Comparison of ENCODE assay signal across 1 cellular context in genomic region chr7:31699050-31699449, GRCh38.
TF ChIP-seq lines count a peak whose summit lies in the region.

No MANE protein-coding gene starts in this region.

TF ChIP-seq in K562, 482 proteins besides CTCF, POLR2A, EP300 and RAD21:
- no peak for TF ChIP-seq BACH1 (tag; IDR thresholded peaks at IDR 0.05)
- no peak for TF ChIP-seq ATF4 (CRISPR knock-in tag; IDR thresholded peaks at IDR 0.05)
- TF ChIP-seq DLX4 (CRISPR knock-in tag; IDR thresholded peaks at IDR 0.05) = no peak
- TF ChIP-seq MECOM (CRISPR knock-in tag; IDR thresholded peaks at IDR 0.05) = no peak
- peak; percentile 46; the same call in 1 of the 2 replicates for TF ChIP-seq SPI1 (IDR thresholded peaks at IDR 0.05; ENCODE audit: borderline replicate concordance, low read depth, low read length)
- no peak for TF ChIP-seq HNRNPL (IDR thresholded peaks at IDR 0.05; ENCODE audit: low read depth, low read length)
- no peak for TF ChIP-seq KAT2B (IDR thresholded peaks at IDR 0.05; ENCODE audit: low read depth, low read length)
